8 cellular contexts compared by ENCODE assay signal in the genomic region with DNA sequence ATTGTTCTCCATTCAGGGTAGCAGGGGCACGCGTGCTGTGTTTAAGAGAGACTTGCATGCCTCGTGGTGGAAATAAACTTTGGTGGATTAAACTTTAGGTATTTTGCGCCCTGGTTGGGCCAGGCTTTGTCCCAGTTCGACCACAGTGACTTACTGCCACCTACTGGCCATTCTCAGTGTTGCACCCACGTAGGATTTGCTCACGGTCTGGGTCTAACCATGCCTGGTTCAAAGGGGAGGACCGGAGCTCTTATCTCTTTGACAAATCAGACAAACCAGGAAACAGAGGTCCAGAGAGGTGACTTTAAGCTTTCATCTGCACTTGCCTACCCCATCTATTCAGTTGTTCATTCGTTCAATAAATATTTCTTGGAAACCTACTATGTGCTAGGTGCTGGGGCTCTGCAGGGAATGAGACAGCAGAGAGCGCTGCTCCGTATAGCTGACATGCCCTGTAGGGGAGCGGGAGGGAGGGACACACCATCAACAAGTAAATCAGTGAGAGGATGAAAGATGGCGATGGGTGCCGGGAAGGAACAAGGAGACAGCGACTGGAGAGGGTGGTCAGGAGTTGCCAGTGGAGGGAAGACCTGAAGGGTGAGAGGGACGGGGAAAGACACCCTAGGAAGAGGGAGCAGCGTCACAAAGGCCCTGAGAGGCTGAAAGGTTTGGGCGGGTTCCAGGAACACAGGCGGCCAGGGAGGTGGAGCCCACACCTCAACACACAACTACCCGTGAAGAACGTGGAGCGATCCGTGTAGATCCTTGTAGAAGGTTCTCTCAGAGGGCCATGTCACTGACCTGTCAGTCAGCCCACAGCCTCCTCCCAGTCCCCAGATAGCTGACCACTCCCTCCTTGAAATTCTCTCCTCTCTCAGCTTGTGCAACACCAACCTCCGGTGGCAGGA. TPM values are rescaled to one million over a fixed set of nuclear protein-coding genes. Genes with fewer than 3 reads are reported as not detected.
DNase-seq lines count a peak whose midpoint lies in the region; ATAC-seq and TF ChIP-seq lines count a peak whose summit lies in the region.

No MANE protein-coding gene starts in this region.

- CTCF ChIA-PET in Panc1 (lab: Charles Lee), result interaction anchor here (0.6 to 1.8 kb wide), 13 partner anchors 40 to 459 kb away, joined by 3 to 17 read pairs (median 4); no protein-coding TSS in a partner anchor

- H3K27me3 Mint-ChIP-seq in activated T-cell treated with anti-CD3 and anti-CD28 coated beads, Interleukin-2, amount 50 U/mL, for 72 hours (ENCODE audit: low read depth), result peaks cover 11% of the 10 kb centered on the region
- H3K27me3 Mint-ChIP-seq in nephron (ENCODE audit: low read depth), result peaks cover 12% of the 10 kb centered on the region

- intact Hi-C loops in Panc1 (cut with micrococcal nuclease; ENCODE audit: unreplicated experiment), result loop anchor here (2.0 kb wide), 1 partner anchor 152 kb away; no protein-coding TSS in a partner anchor

- no peaks in the 10 kb centered on the region for H3K36me3 Mint-ChIP-seq in activated T-cell treated with anti-CD3 and anti-CD28 coated beads, Interleukin-2, amount 50 U/mL, for 72 hours (ENCODE audit: insufficient read depth in 2 of 2)
- H3K36me3 Mint-ChIP-seq in nephron (ENCODE audit: low read depth), result no peaks in the 10 kb centered on the region

- no peaks in the 10 kb centered on the region for H3K9me3 Mint-ChIP-seq in activated T-cell treated with anti-CD3 and anti-CD28 coated beads, Interleukin-2, amount 50 U/mL, for 72 hours
- no peaks in the 10 kb centered on the region for H3K9me3 Mint-ChIP-seq in nephron

- H3K27me3 ChIP-seq in Panc1 (ENCODE audit: control insufficient read depth, insufficient read depth, low read length), result no peaks in the 10 kb centered on the region

- peak; percentile 69 for ATAC-seq in GM21576 (IDR thresholded peaks at IDR 0.05; ENCODE audit: unreplicated experiment)
- peak; percentile 95 for ATAC-seq in Panc1
- peak; percentile 89 to 91 for ATAC-seq in activated T-cell treated with anti-CD3 and anti-CD28 coated beads, Interleukin-2, amount 50 U/mL, for 72 hours (replicated peaks in 1 of 2)
- peak; percentile 91 for ATAC-seq in stimulated activated naive CD8-positive, alpha-beta T cell treated with anti-CD3 and anti-CD28 coated beads, Interleukin-15, Interleukin-2, amounts not matched to agents 100 U/mL and 50 U/mL, for 24 hours

- H3K4me1 ChIP-seq in Panc1 (ENCODE audit: control insufficient read depth, insufficient read depth, low read length), result peaks cover 3% of the 10 kb centered on the region; the same call in 1 of the 2 replicates

- DNase-seq in DMS 273 treated with DMSO at 0.1 percent for 48 hours (lab: John Stamatoyannopoulos, UW) (peak; percentile 70), KG1 (lab: John Stamatoyannopoulos, UW) (peak; percentile 86), Panc1 (ENCODE audit: low read depth, low spot score) (peak; percentile 84), fibroblast of peridontal ligament (ENCODE audit: extremely low read depth) (peak; percentile 93)
- peak; percentile 84 to 92 for DNase-seq in activated T-cell treated with anti-CD3 and anti-CD28 coated beads, Interleukin-2, amount 50 U/mL, for 72 hours
- peak; percentile 89 for DNase-seq in stimulated activated naive CD8-positive, alpha-beta T cell treated with anti-CD3 and anti-CD28 coated beads, Interleukin-15, Interleukin-2, amounts not matched to agents 100 U/mL and 50 U/mL, for 24 hours

- peaks cover 9% of the 10 kb centered on the region for H3K4me1 Mint-ChIP-seq in activated T-cell treated with anti-CD3 and anti-CD28 coated beads, Interleukin-2, amount 50 U/mL, for 72 hours (ENCODE audit: low read depth)
- H3K4me1 Mint-ChIP-seq in nephron, result peaks cover 15% of the 10 kb centered on the region

- peak overlapping the region; percentile 3; the same call in 1 of the 2 replicates for H3K27ac ChIP-seq in Panc1 (ENCODE audit: low read length)

- POLR2A ChIA-PET in Panc1 (lab: Charles Lee), result interaction anchor here (0.6 kb wide), 2 partner anchors 96 to 328 kb away, joined by 4 to 5 read pairs; a partner anchor contains a TSS

- BruUV-seq in Panc1 (replicated peaks; lab: Mats Ljungman, UMichigan), result no TSS peak

- H3K27ac Mint-ChIP-seq in activated T-cell treated with anti-CD3 and anti-CD28 coated beads, Interleukin-2, amount 50 U/mL, for 72 hours, result no peak overlapping the region
- H3K27ac Mint-ChIP-seq in nephron, result peak overlapping the region; percentile 47 to 81 (median 68)

- TF ChIP-seq CTCF in Panc1 (IDR thresholded peaks at IDR 0.05) (peak; percentile 95), nephron (IDR thresholded peaks at IDR 0.05; ENCODE audit: unreplicated experiment in 3 of 3) (peak; percentile 93 to 95 (median 93))

- in situ Hi-C loops in Panc1 (cut with HindIII; ENCODE audit: low pct_unique_long_range_greater_than_20kb, low sequenced_read_pairs), result no loop called here

- no peaks in the 10 kb centered on the region for H3K36me3 ChIP-seq in Panc1 (ENCODE audit: control insufficient read depth, insufficient read depth, low read length)

- H3K4me3 ChIP-seq in Panc1 (ENCODE audit: low read depth in 2 of 2, low read length in 2 of 2), result peak overlapping the region; percentile 35 to 53

- peak overlapping the region; percentile 56 to 69 for H3K4me3 Mint-ChIP-seq in activated T-cell treated with anti-CD3 and anti-CD28 coated beads, Interleukin-2, amount 50 U/mL, for 72 hours
- peak overlapping the region; percentile 62 to 85 (median 75) for H3K4me3 Mint-ChIP-seq in nephron

- H3K9me3 ChIP-seq in Panc1 (ENCODE audit: control insufficient read depth, insufficient read depth, low read depth, low read length), result no peaks in the 10 kb centered on the region

RNA-seq across cellular contexts. Expression of a gene that starts 27.2 kb away (rescaled TPM):
- 6.1 TPM for total RNA-seq in Panc1 (2021; ENCODE audit: unreplicated experiment)
- polyA plus RNA-seq in Panc1 (2012; ENCODE audit: insufficient read length), result 4.0 TPM
- not detected for total RNA-seq in activated T-cell treated with anti-CD3 and anti-CD28 coated beads, Interleukin-2, amount 50 U/mL, for 72 hours

Comparison
In these comparisons a context has a peak if more than half of its experiments do, and no peak if none do; other contexts are left out.
1. Peak in every context shown above with its lines: DNase-seq, ATAC-seq, H3K4me3 ChIP-seq and H3K27ac ChIP-seq.